In the genomic region with DNA sequence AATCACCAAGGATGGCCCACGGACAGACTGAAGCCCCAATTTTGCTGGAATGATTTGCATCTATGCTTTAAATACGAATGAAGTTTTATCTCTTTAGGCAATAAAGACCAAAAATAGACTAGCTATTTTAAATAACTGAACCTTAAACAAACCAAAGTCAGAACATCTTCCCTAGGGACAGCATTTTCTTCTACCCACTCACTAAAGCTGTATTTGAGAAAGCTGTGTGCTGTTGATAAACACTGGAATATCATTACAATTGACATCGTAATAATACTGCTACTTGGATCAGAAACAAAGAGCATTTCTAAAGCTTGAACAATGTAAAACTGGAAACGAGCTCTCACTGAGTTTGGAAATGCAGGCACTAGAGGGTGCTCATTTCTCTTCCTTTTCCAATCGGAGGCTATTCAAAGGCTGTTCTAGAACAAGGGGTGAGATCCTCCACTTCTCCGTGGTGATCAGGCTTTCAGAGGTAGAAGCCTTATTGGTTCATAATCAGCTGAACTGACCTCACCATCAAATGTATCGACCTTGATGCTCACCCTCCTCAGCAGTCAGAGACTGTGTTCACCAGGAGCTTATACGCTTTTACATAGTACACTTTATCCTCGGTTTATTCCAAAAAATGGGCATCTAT, we compare ENCODE assay signal across 1 cellular context.
TF ChIP-seq lines count a peak whose summit lies in the region.

No MANE protein-coding gene starts in this region.

TF ChIP-seq in SK-N-SH, 30 proteins besides CTCF, POLR2A, EP300 and RAD21 (continued from another document):
- TF ChIP-seq, protein P1, sequence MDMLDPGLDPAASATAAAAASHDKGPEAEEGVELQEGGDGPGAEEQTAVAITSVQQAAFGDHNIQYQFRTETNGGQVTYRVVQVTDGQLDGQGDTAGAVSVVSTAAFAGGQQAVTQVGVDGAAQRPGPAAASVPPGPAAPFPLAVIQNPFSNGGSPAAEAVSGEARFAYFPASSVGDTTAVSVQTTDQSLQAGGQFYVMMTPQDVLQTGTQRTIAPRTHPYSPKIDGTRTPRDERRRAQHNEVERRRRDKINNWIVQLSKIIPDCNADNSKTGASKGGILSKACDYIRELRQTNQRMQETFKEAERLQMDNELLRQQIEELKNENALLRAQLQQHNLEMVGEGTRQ (IDR thresholded peaks at IDR 0.05; ENCODE audit: borderline replicate concordance, low read depth, low read length): no peak
- no peak for TF ChIP-seq NRF1 (IDR thresholded peaks at IDR 0.05; ENCODE audit: low read depth, low read length)
- TF ChIP-seq, protein P2, sequence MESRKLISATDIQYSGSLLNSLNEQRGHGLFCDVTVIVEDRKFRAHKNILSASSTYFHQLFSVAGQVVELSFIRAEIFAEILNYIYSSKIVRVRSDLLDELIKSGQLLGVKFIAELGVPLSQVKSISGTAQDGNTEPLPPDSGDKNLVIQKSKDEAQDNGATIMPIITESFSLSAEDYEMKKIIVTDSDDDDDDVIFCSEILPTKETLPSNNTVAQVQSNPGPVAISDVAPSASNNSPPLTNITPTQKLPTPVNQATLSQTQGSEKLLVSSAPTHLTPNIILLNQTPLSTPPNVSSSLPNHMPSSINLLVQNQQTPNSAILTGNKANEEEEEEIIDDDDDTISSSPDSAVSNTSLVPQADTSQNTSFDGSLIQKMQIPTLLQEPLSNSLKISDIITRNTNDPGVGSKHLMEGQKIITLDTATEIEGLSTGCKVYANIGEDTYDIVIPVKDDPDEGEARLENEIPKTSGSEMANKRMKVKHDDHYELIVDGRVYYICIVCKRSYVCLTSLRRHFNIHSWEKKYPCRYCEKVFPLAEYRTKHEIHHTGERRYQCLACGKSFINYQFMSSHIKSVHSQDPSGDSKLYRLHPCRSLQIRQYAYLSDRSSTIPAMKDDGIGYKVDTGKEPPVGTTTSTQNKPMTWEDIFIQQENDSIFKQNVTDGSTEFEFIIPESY (IDR thresholded peaks at IDR 0.05; ENCODE audit: borderline replicate concordance, low read depth): no peak
- TF ChIP-seq RFX5 (IDR thresholded peaks at IDR 0.05; ENCODE audit: low read length): no peak
- no peak for TF ChIP-seq POLR2AphosphoS5 (IDR thresholded peaks at IDR 0.05; ENCODE audit: low read depth, low read length)
- no peak for TF ChIP-seq GATA2 (CRISPR knock-in tag; IDR thresholded peaks at IDR 0.05)
- TF ChIP-seq RXRA (IDR thresholded peaks at IDR 0.05; ENCODE audit: borderline replicate concordance, low read depth): no peak
- TF ChIP-seq FOXM1 (IDR thresholded peaks at IDR 0.05; ENCODE audit: low read depth): no peak
- no peak for TF ChIP-seq MEF2A (IDR thresholded peaks at IDR 0.05; ENCODE audit: borderline replicate concordance, low read depth)
- TF ChIP-seq, protein P3, sequence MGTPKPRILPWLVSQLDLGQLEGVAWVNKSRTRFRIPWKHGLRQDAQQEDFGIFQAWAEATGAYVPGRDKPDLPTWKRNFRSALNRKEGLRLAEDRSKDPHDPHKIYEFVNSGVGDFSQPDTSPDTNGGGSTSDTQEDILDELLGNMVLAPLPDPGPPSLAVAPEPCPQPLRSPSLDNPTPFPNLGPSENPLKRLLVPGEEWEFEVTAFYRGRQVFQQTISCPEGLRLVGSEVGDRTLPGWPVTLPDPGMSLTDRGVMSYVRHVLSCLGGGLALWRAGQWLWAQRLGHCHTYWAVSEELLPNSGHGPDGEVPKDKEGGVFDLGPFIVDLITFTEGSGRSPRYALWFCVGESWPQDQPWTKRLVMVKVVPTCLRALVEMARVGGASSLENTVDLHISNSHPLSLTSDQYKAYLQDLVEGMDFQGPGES (IDR thresholded peaks at IDR 0.05; ENCODE audit: low read depth, low read length): no peak
- no peak for TF ChIP-seq ELF1 (IDR thresholded peaks at IDR 0.05)
- TF ChIP-seq, protein P4, sequence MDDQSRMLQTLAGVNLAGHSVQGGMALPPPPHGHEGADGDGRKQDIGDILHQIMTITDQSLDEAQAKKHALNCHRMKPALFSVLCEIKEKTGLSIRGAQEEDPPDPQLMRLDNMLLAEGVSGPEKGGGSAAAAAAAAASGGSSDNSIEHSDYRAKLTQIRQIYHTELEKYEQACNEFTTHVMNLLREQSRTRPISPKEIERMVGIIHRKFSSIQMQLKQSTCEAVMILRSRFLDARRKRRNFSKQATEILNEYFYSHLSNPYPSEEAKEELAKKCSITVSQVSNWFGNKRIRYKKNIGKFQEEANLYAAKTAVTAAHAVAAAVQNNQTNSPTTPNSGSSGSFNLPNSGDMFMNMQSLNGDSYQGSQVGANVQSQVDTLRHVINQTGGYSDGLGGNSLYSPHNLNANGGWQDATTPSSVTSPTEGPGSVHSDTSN (IDR thresholded peaks at IDR 0.05): no peak
- TF ChIP-seq SIN3A (IDR thresholded peaks at IDR 0.05; ENCODE audit: borderline replicate concordance, low read depth, low read length): no peak
- no peak for TF ChIP-seq FOXJ3 (CRISPR knock-in tag; IDR thresholded peaks at IDR 0.05)
- TF ChIP-seq TAF1 (IDR thresholded peaks at IDR 0.05; ENCODE audit: borderline replicate concordance, low read depth, low read length): no peak
- TF ChIP-seq, protein P5, sequence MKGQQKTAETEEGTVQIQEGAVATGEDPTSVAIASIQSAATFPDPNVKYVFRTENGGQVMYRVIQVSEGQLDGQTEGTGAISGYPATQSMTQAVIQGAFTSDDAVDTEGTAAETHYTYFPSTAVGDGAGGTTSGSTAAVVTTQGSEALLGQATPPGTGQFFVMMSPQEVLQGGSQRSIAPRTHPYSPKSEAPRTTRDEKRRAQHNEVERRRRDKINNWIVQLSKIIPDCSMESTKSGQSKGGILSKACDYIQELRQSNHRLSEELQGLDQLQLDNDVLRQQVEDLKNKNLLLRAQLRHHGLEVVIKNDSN (IDR thresholded peaks at IDR 0.05; ENCODE audit: borderline replicate concordance, low read depth): no peak
